ENCODE assay signal across 8 cellular contexts in genomic region chr13:110914293-110915056, GRCh38. TPM values are rescaled to one million over a fixed set of nuclear protein-coding genes. Genes with fewer than 3 reads are reported as not detected.
DNase-seq lines count a peak whose midpoint lies in the region; ATAC-seq and TF ChIP-seq lines count a peak whose summit lies in the region.

No MANE protein-coding gene starts in this region.

- H3K27me3 ChIP-seq in psoas muscle (ENCODE audit: insufficient read depth in 3 of 3, low read length in 2 of 3), result no peaks in the 10 kb centered on the region

- DNase-seq in GM10248 (ENCODE audit: extremely low spot score) (peak; percentile 79), H4 (ENCODE audit: low spot score) (peak; percentile 31), LoVo (ENCODE audit: low spot score) (peak; percentile 64), T-cell (peak; percentile 13 to 76 (median 58)), left ventricle myocardium superior (peak; percentile 95), psoas muscle (peak; percentile 83 to 92)

- ATAC-seq in T-cell (replicated peaks in 1 of 4) (peak; percentile 38 to 51 (median 42)), left ventricle myocardium superior (peak; percentile 63), psoas muscle (peak; percentile 14 to 39 (median 19))

- WGBS in adipose tissue, 3 donors, result 0% methylated on average over 98 to 109 of the region's 109 CpGs
- 0 to 1% (median 1%) methylated on average over 73 to 109 of the region's 109 CpGs for WGBS in psoas muscle, 3 donors
- WGBS in urinary bladder, result under 1% methylated on average over 107 of the region's 109 CpGs

- H3K9me3 Mint-ChIP-seq in T-cell, result no peaks in the 10 kb centered on the region

- no peaks in the 10 kb centered on the region for H3K27me3 Mint-ChIP-seq in T-cell

- peaks cover 46% of the 10 kb centered on the region for H3K4me1 ChIP-seq in psoas muscle
- H3K4me1 ChIP-seq in urinary bladder (ENCODE audit: insufficient read depth), result peaks cover 3% of the 10 kb centered on the region

- peak overlapping the region; percentile 89 for H3K4me3 ChIP-seq in psoas muscle
- peak overlapping the region; percentile 76 for H3K4me3 ChIP-seq in urinary bladder (ENCODE audit: low read depth, low read length)

- H3K36me3 ChIP-seq in psoas muscle (ENCODE audit: insufficient read depth in 1 of 2, low read depth in 1 of 2) (peaks cover 5 to 9% of the 10 kb centered on the region in 2 donors), urinary bladder (ENCODE audit: insufficient read depth) (no peaks in the 10 kb centered on the region)

- peaks cover 47 to 51% (median 49%) of the 10 kb centered on the region in 3 donors for H3K4me1 Mint-ChIP-seq in T-cell

- no peaks in the 10 kb centered on the region for H3K9me3 ChIP-seq in psoas muscle

- no peak for TF ChIP-seq CTCF in GM10248 (IDR thresholded peaks at IDR 0.05; ENCODE audit: control extremely low read depth, extremely low read depth, low read depth, missing control alignments)
- no peak for TF ChIP-seq CTCF in psoas muscle (IDR thresholded peaks at IDR 0.05)

- H3K27ac ChIP-seq in adipose tissue (ENCODE audit: low read depth, low read length) (peak overlapping the region; percentile 91), psoas muscle (peak overlapping the region; percentile 99), urinary bladder (ENCODE audit: low read depth) (peak overlapping the region; percentile 99)

- peaks cover 12% of the 10 kb centered on the region for H3K36me3 Mint-ChIP-seq in T-cell

- intact Hi-C loops in left ventricle myocardium superior (cut with micrococcal nuclease) (no loop called here), psoas muscle (cut with DNase I) (loop anchor here (1.0 to 10.0 kb wide), 5 partner anchors 44 to 300 kb away; partner anchors contain the start of gene ING1 (in 1 of the 2))

- peak overlapping the region; percentile 89 to 92 (median 90) for H3K4me3 Mint-ChIP-seq in T-cell

- CTCF ChIA-PET in GM10248 (lab: Yijun Ruan, JAX), result interaction anchor here (1.0 to 3.1 kb wide), 24 partner anchors 10 to 1916 kb away, joined by 3 to 42 read pairs (median 4); no protein-coding TSS in a partner anchor
- CTCF ChIA-PET in T-cell (lab: Charles Lee), result interaction anchor here (0.7 to 1.7 kb wide), 7 partner anchors 10 to 1943 kb away, joined by 3 to 6 read pairs (median 3); no protein-coding TSS in a partner anchor

- H3K27ac Mint-ChIP-seq in T-cell, result peak overlapping the region; percentile 86 to 88

- POLR2A ChIA-PET in GM10248 (lab: Yijun Ruan, JAX) (interaction anchor here (0.6 to 1.0 kb wide), 7 partner anchors 9 to 1878 kb away, joined by 3 to 7 read pairs (median 4); no protein-coding TSS in a partner anchor), T-cell (lab: Charles Lee) (interaction anchor here in 1 of 2 donors (0.8 kb wide), 1 partner anchor 31 kb away, joined by 3 read pairs; no protein-coding TSS in a partner anchor)

RNA-seq across cellular contexts. Expression of gene ANKRD10, which starts 0.4 kb away (rescaled TPM):
- total RNA-seq in H4 (2014; rRNA removed; shearing (Covaris generic)), result 40.9 and 45.6 TPM in 2 replicates
- total RNA-seq in T-cell (100 to 1,000 TPM in 3 of 5 donors, 10 to 100 TPM in 2; 93.7 to 133 (median 104) TPM), left ventricle myocardium superior (49.4 TPM), psoas muscle (100 to 1,000 TPM; 106 to 225 (median 159) TPM), urinary bladder (324 TPM)
- polyA plus RNA-seq in adipose tissue (10 to 100 TPM; 46.9 to 54.1 (median 50.9) TPM), psoas muscle (100 to 1,000 TPM in 1 of 3 donors, 10 to 100 TPM in 2; 82.0 to 123 (median 99.3) TPM), urinary bladder (73.7 TPM)

Comparison
In these comparisons a context has a peak if more than half of its experiments do, and no peak if none do; other contexts are left out.
1. Peak in every context shown above with its lines: DNase-seq, ATAC-seq, H3K4me3 ChIP-seq and H3K27ac ChIP-seq.
2. DNase-seq: peak in every context shown above with its lines; median percentile 95 in left ventricle myocardium superior; 88 in psoas muscle; 79 in GM10248; 64 in LoVo; 58 in T-cell; 31 in H4.